30 cellular contexts compared by ENCODE assay signal in genomic region chr3:4153771-4154170, GRCh38.
"Had no signal": no experiment of that assay in that cellular context is flagged by ENCODE, and none has a peak within 500 bp of the region (broad histone marks: within the 10 kb centered on the region; RNA-seq: fewer than 3 reads in every experiment).

No MANE protein-coding gene starts in this region.

- ATAC-seq: activated CD8-positive, alpha-beta T cell treated with anti-CD3 and anti-CD28 coated beads for 36 hours; activated naive CD4-positive, alpha-beta T cell treated with anti-CD3 and anti-CD28 coated beads, Interleukin-2, amount 50 U/mL, for 72 hours; activated T-cell treated with anti-CD3 and anti-CD28 coated beads, Interleukin-2, amount 50 U/mL, for 4 hours; activated T-cell treated with anti-CD3 and anti-CD28 coated beads, Interleukin-2, amount 50 U/mL, for 72 hours; activated T-helper 17 cell treated with anti-CD3 and anti-CD28 coated beads, Interleukin-2, amount 50 U/mL, for 72 hours; body of pancreas had no signal

- DNase-seq: activated B cell treated with CpG ODN at 0.5 μM for 24 hours; activated CD4-positive, alpha-beta memory T cell treated with anti-CD3 and anti-CD28 coated beads for 36 hours; activated CD4-positive, alpha-beta T cell treated with anti-CD3 and anti-CD28 coated beads for 4 hours; activated CD4-positive, alpha-beta T cell treated with anti-CD3 and anti-CD28 coated beads, Interleukin-2, amount 10 ng/mL, durations not matched to agents 24 days and 14 days; activated CD4-positive, alpha-beta T cell treated with anti-CD3 and anti-CD28 coated beads, Interleukin-2, amount 50 U/mL, for 1 hour; activated CD4-positive, alpha-beta T cell treated with anti-CD3 and anti-CD28 coated beads, Interleukin-2, amount 50 U/mL, for 4 hours; activated CD4-positive, CD25-positive, alpha-beta regulatory T cell treated with anti-CD3 and anti-CD28 coated beads, Interleukin-2, amount 50 U/mL, for 72 hours; activated CD8-positive, alpha-beta memory T cell treated with anti-CD3 and anti-CD28 coated beads, Interleukin-2, amount 50 U/mL, for 4 hours; activated CD8-positive, alpha-beta T cell treated with anti-CD3 and anti-CD28 coated beads for 36 hours; activated effector memory CD4-positive, alpha-beta T cell treated with anti-CD3 and anti-CD28 coated beads, Interleukin-2, amount 50 U/mL, for 16 hours; activated gamma-delta T cell treated with Interleukin-2 at 50 U/mL for 16 hours; activated naive CD4-positive, alpha-beta T cell; activated naive CD4-positive, alpha-beta T cell treated with anti-CD3 and anti-CD28 coated beads for 36 hours; activated naive CD4-positive, alpha-beta T cell treated with anti-CD3 and anti-CD28 coated beads, Interleukin-2, amount 50 U/mL, for 16 hours; activated naive CD8-positive, alpha-beta T cell treated with anti-CD3 and anti-CD28 coated beads for 36 hours; activated T-cell treated with anti-CD3 and anti-CD28 coated beads for 4 hours; activated T-cell treated with anti-CD3 and anti-CD28 coated beads, Interleukin-2, amount 50 U/mL, for 1 hour; activated T-cell treated with anti-CD3 and anti-CD28 coated beads, Interleukin-2, amount 50 U/mL, for 4 hours; activated T-cell treated with anti-CD3 and anti-CD28 coated beads, Interleukin-2, amount 50 U/mL, for 72 hours; adrenal gland; amniotic stem cell; aorta; body of pancreas; brain microvascular endothelial cell; caudate nucleus; cerebellar nuclear complex; T-helper 2 cell; T-helper 9 cell had no signal
